Comparison of ENCODE assay signal across 11 cellular contexts in genomic region chr1:85343612-85344255, GRCh38.
DNase-seq lines count a peak whose midpoint lies in the region; ATAC-seq and TF ChIP-seq lines count a peak whose summit lies in the region.
"Had no signal": no experiment of that assay in that cellular context is flagged by ENCODE, and none has a peak within 500 bp of the region (broad histone marks: within the 10 kb centered on the region; RNA-seq: fewer than 3 reads in every experiment).

No MANE protein-coding gene starts in this region.

- no peak for TF ChIP-seq CTCF in fibroblast of mammary gland (conservative IDR thresholded peaks at IDR 0.05; ENCODE audit: control insufficient read depth, insufficient read depth, low read depth, low read length)
- TF ChIP-seq CTCF in osteocyte (IDR thresholded peaks at IDR 0.05) = no peak
- no peak for TF ChIP-seq CTCF in uterus (IDR thresholded peaks at IDR 0.05)

- peak overlapping the region in 1 of 2 donors; percentile 54 for H3K27ac ChIP-seq in uterus

- no peaks in the 10 kb centered on the region for H3K4me1 ChIP-seq in uterus

- H3K27me3 ChIP-seq in uterus = no peaks in the 10 kb centered on the region

- intact Hi-C loops in uterus (cut with DNase I; ENCODE audit: low total_unique reads) = no loop called here

- no peaks in the 10 kb centered on the region for H3K27me3 Mint-ChIP-seq in osteocyte (ENCODE audit: unreplicated experiment)
- H3K27me3 Mint-ChIP-seq: memory B cell had no signal

- H3K36me3 ChIP-seq in uterus = no peaks in the 10 kb centered on the region

- peak overlapping the region; percentile 84 for H3K27ac Mint-ChIP-seq in osteocyte (ENCODE audit: unreplicated experiment)
- H3K27ac Mint-ChIP-seq: activated T-cell treated with anti-CD3 and anti-CD28 coated beads, Interleukin-2, amount 50 U/mL, for 24 hours; memory B cell had no signal

- DNase-seq in SK-MEL-5 (ENCODE audit: low read depth, low spot score) (peak; percentile 64), fibroblast of mammary gland (ENCODE audit: low read depth) (peak; percentile 50), osteocyte (ENCODE audit: extremely low spot score, unreplicated experiment) (no peak), uterus (no peak), NCI-H82 treated with DMSO at 0.1 percent for 48 hours (lab: John Stamatoyannopoulos, UW; ENCODE audit: unreplicated experiment) (no peak)
- no peak for DNase-seq in activated CD8-positive, alpha-beta memory T cell treated with anti-CD3 and anti-CD28 coated beads for 24 hours
- no peak for DNase-seq in activated CD4-positive, alpha-beta T cell treated with anti-CD3 and anti-CD28 coated beads for 48 hours
- DNase-seq: activated T-cell treated with anti-CD3 and anti-CD28 coated beads, Interleukin-2, amount 50 U/mL, for 24 hours; effector CD8-positive, alpha-beta T cell had no signal

- H3K9me3 ChIP-seq in uterus = no peaks in the 10 kb centered on the region

- peaks cover 3% of the 10 kb centered on the region for H3K9me3 Mint-ChIP-seq in osteocyte (ENCODE audit: unreplicated experiment)
- H3K9me3 Mint-ChIP-seq: activated T-cell treated with anti-CD3 and anti-CD28 coated beads, Interleukin-2, amount 50 U/mL, for 24 hours; memory B cell had no signal

- peaks cover 59% of the 10 kb centered on the region for H3K4me1 Mint-ChIP-seq in osteocyte (ENCODE audit: unreplicated experiment)
- H3K4me1 Mint-ChIP-seq: memory B cell had no signal

- in situ Hi-C loops in SK-MEL-5 (cut with HindIII; ENCODE audit: low pct_unique_long_range_greater_than_20kb, low sequenced_read_pairs) = loop anchor here (25.0 kb wide), 1 partner anchor 169 kb away; no protein-coding TSS in a partner anchor

- H3K4me3 ChIP-seq in fibroblast of mammary gland (ENCODE audit: control insufficient read depth, low read depth, low read length) = no peak overlapping the region
- H3K4me3 ChIP-seq in uterus = no peak overlapping the region

- H3K4me3 Mint-ChIP-seq in osteocyte (ENCODE audit: unreplicated experiment) = no peak overlapping the region
- H3K4me3 Mint-ChIP-seq: activated T-cell treated with anti-CD3 and anti-CD28 coated beads, Interleukin-2, amount 50 U/mL, for 24 hours; memory B cell had no signal

- H3K36me3 Mint-ChIP-seq in osteocyte (ENCODE audit: unreplicated experiment) = peaks cover 23% of the 10 kb centered on the region

- TF ChIP-seq POLR2A in uterus (IDR thresholded peaks at IDR 0.05) = no peak

- ATAC-seq in GM18907 (IDR thresholded peaks at IDR 0.05; ENCODE audit: unreplicated experiment) = peak; percentile 49

Comparison
In these comparisons a context has a peak if more than half of its experiments do, and no peak if none do; other contexts are left out.
1. DNase-seq: peak in SK-MEL-5 (single experiment) and fibroblast of mammary gland (single experiment); none in osteocyte (single experiment), activated CD8-positive, alpha-beta memory T cell treated with anti-CD3 and anti-CD28 coated beads for 24 hours (single experiment), uterus (0 of 2), NCI-H82 treated with DMSO at 0.1 percent for 48 hours (single experiment) and activated CD4-positive, alpha-beta T cell treated with anti-CD3 and anti-CD28 coated beads for 48 hours (single experiment).